8 cellular contexts compared by ENCODE assay signal in the genomic region with DNA sequence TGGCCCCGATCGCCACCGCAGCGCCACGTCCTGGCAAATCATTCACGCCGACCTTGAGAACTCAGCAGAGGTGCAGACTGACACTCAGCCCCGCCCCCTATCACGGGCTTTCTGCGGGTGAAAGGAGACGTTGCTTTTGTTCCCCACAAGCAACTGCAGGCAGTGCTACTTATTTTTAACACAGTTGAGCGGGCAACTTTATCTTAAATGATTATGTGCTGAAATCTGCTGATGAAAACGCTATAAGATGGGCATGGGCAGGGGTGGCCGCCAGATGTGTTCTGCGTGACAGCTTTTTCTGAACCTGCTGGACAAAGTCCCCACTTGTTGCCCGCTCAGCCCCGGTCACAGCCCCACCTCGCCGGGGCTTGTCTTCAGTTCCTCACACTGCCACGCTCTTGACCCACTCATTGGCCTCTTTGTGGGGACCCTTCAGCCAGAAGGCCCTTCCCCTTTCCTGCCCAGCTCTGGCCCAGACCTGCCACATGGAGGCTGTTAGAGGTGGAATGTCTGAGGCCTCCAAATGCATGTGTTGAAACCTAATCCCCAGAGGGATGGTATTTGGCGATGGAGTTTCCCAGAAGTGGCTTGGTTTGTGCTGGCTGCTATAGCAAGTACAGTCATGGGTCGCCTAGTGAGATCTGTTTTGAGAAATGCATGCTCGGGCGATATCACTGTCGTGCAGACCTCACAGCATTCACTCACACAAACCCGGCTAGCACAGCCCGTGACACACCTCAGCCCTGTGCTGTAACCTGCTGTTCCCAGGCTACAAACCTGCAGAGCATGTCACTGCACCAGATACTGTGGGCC.
A peak's percentile ranks its signal among the peaks of the same experiment; 100 is the strongest.
DNase-seq lines count a peak whose midpoint lies in the region; ATAC-seq lines count a peak whose summit lies in the region.

No MANE protein-coding gene starts in this region.

- peaks cover 0 to 24% (median 20%) of the 10 kb centered on the region in 5 donors for H3K4me1 ChIP-seq in subcutaneous abdominal adipose tissue (ENCODE audit: control insufficient read depth in 5 of 5, insufficient read depth in 5 of 5, low read length in 5 of 5)

- H3K9ac ChIP-seq in subcutaneous abdominal adipose tissue (ENCODE audit: low read length in 5 of 5): peak overlapping the region in 2 of 5 donors; percentile 30 to 50

- peak; percentile 47 for DNase-seq in activated CD4-positive, alpha-beta T cell treated with anti-CD3 and anti-CD28 coated beads for 48 hours
- DNase-seq in activated CD4-positive, alpha-beta T cell treated with anti-CD3 and anti-CD28 coated beads, Interleukin-2, amount 50 U/mL, for 4 hours: no peak
- DNase-seq in amniotic epithelial cell (ENCODE audit: low read depth): peak; percentile 35
- DNase-seq in kidney tubule cell (ENCODE audit: low spot score): peak; percentile 41
- DNase-seq in NCI-H345 (lab: John Stamatoyannopoulos, UW): no peak
- no peak for DNase-seq in central memory CD4-positive, alpha-beta T cell

- ATAC-seq in HG03457 (IDR thresholded peaks at IDR 0.05; ENCODE audit: unreplicated experiment): no peak

- H3K27ac ChIP-seq in subcutaneous abdominal adipose tissue (ENCODE audit: low read depth, low read length): peak overlapping the region; percentile 85

- no peaks in the 10 kb centered on the region for H3K36me3 ChIP-seq in subcutaneous abdominal adipose tissue (ENCODE audit: control insufficient read depth in 5 of 5, insufficient read depth in 5 of 5, low read length in 5 of 5)

- peaks cover 0 to 2% (median 0%) of the 10 kb centered on the region in 5 donors for H3K9me3 ChIP-seq in subcutaneous abdominal adipose tissue (ENCODE audit: control insufficient read depth in 5 of 5, low read length in 5 of 5)

- no peaks in the 10 kb centered on the region for H3K27me3 ChIP-seq in subcutaneous abdominal adipose tissue (ENCODE audit: control insufficient read depth in 5 of 5, insufficient read depth in 4 of 5, low read length in 5 of 5)

- H3K4me3 ChIP-seq in subcutaneous abdominal adipose tissue (ENCODE audit: low read depth in 1 of 5, low read length in 5 of 5): no peak overlapping the region

Comparison
In these comparisons a context has a peak if more than half of its experiments do, and no peak if none do; other contexts are left out.
1. DNase-seq: peak in activated CD4-positive, alpha-beta T cell treated with anti-CD3 and anti-CD28 coated beads for 48 hours (single experiment), amniotic epithelial cell (single experiment) and kidney tubule cell (single experiment); none in activated CD4-positive, alpha-beta T cell treated with anti-CD3 and anti-CD28 coated beads, Interleukin-2, amount 50 U/mL, for 4 hours (0 of 2), NCI-H345 (single experiment) and central memory CD4-positive, alpha-beta T cell (single experiment).